2 cellular contexts compared by ENCODE assay signal in genomic region chr2:190881480-190882326, GRCh38.
TF ChIP-seq lines count a peak whose summit lies in the region.

No MANE protein-coding gene starts in this region.

TF ChIP-seq in HEK293, 187 proteins besides CTCF, POLR2A, EP300 and RAD21 (continued from another document and continues in another):
- no peak for TF ChIP-seq ZNF704 (tag by site-specific recombination; IDR thresholded peaks at IDR 0.05)
- TF ChIP-seq ZNF157 (tag by site-specific recombination; IDR thresholded peaks at IDR 0.05), result no peak
- TF ChIP-seq ZNF350 (tag by site-specific recombination; IDR thresholded peaks at IDR 0.05), result no peak
- TF ChIP-seq ZNF391 (tag by site-specific recombination; IDR thresholded peaks at IDR 0.05; ENCODE audit: borderline replicate concordance, low read depth), result no peak
- no peak for TF ChIP-seq ZNF473 (tag by site-specific recombination; IDR thresholded peaks at IDR 0.05)
- no peak for TF ChIP-seq ZNF221 (tag by site-specific recombination; IDR thresholded peaks at IDR 0.05; ENCODE audit: borderline replicate concordance)
- TF ChIP-seq ZNF558 (tag by site-specific recombination; IDR thresholded peaks at IDR 0.05), result no peak
- no peak for TF ChIP-seq KLF10 (tag by site-specific recombination; IDR thresholded peaks at IDR 0.05)
- TF ChIP-seq KLF1 (tag by site-specific recombination; IDR thresholded peaks at IDR 0.05), result 0 out of 2 replicates have a peak, but pooled peaks have one; percentile 8
- TF ChIP-seq ZNF776 (tag by site-specific recombination; IDR thresholded peaks at IDR 0.05; ENCODE audit: borderline replicate concordance), result no peak
- TF ChIP-seq ZNF133 (tag by site-specific recombination; IDR thresholded peaks at IDR 0.05), result no peak
- peak; percentile 98 for TF ChIP-seq SCRT2 (tag by site-specific recombination; IDR thresholded peaks at IDR 0.05)
- peak; percentile 93 for TF ChIP-seq ZFHX2 (tag by site-specific recombination; conservative IDR thresholded peaks at IDR 0.05)
- no peak for TF ChIP-seq ZNF488 (tag by site-specific recombination; IDR thresholded peaks at IDR 0.05)
- no peak; the same call in 1 of the 2 replicates for TF ChIP-seq ZFP69B (tag by site-specific recombination; IDR thresholded peaks at IDR 0.05)
- no peak for TF ChIP-seq ZNF354C (tag by site-specific recombination; IDR thresholded peaks at IDR 0.05; ENCODE audit: borderline replicate concordance, low read depth)
- no peak for TF ChIP-seq ZSCAN18 (tag by site-specific recombination; IDR thresholded peaks at IDR 0.05)
- TF ChIP-seq SCRT1 (tag by site-specific recombination; IDR thresholded peaks at IDR 0.05; ENCODE audit: borderline replicate concordance), result peak; percentile 82
- peak; percentile 24; the same call in 1 of the 2 replicates for TF ChIP-seq TCF7L2 (IDR thresholded peaks at IDR 0.05; ENCODE audit: borderline replicate concordance, low read depth, low read length)
- no peak for TF ChIP-seq OVOL3 (tag by site-specific recombination; IDR thresholded peaks at IDR 0.05)
- TF ChIP-seq KLF7 (tag by site-specific recombination; IDR thresholded peaks at IDR 0.05; ENCODE audit: borderline replicate concordance), result no peak
- TF ChIP-seq ZNF248 (tag by site-specific recombination; IDR thresholded peaks at IDR 0.05), result no peak
- TF ChIP-seq SP3 (tag by site-specific recombination; IDR thresholded peaks at IDR 0.05), result no peak
- no peak for TF ChIP-seq ZBTB10 (tag by site-specific recombination; IDR thresholded peaks at IDR 0.05)
- TF ChIP-seq ZNF449 (tag by site-specific recombination; IDR thresholded peaks at IDR 0.05), result peak; percentile 86
- TF ChIP-seq ZNF174 (tag by site-specific recombination; IDR thresholded peaks at IDR 0.05), result no peak
- TF ChIP-seq ZNF629 (tag by site-specific recombination; IDR thresholded peaks at IDR 0.05), result peak; percentile 99
- peak; percentile 15; the same call in 1 of the 2 replicates for TF ChIP-seq ZBTB48 (tag by site-specific recombination; IDR thresholded peaks at IDR 0.05)

TF ChIP-seq in SK-N-SH, 30 proteins besides CTCF, POLR2A, EP300 and RAD21 (continued from another document):
- 0 out of 2 replicates have a peak, but pooled peaks have one; percentile 19 for TF ChIP-seq GABPA (IDR thresholded peaks at IDR 0.05; ENCODE audit: low read depth)
- TF ChIP-seq FOXM1 (IDR thresholded peaks at IDR 0.05; ENCODE audit: low read depth), result no peak
- TF ChIP-seq PBX3 (IDR thresholded peaks at IDR 0.05), result peak; percentile 17; the same call in 1 of the 2 replicates
- TF ChIP-seq ELF1 (IDR thresholded peaks at IDR 0.05), result no peak
- peak; percentile 98 for TF ChIP-seq MXI1 (IDR thresholded peaks at IDR 0.05; ENCODE audit: low read depth, low read length)
- peak; percentile 33 for TF ChIP-seq POLR2AphosphoS5 (IDR thresholded peaks at IDR 0.05; ENCODE audit: low read depth, low read length)
- peak; percentile 41; the same call in 1 of the 2 replicates for TF ChIP-seq USF2 (IDR thresholded peaks at IDR 0.05; ENCODE audit: borderline replicate concordance, low read depth, low read length)
- TF ChIP-seq TEAD4 (IDR thresholded peaks at IDR 0.05; ENCODE audit: borderline replicate concordance, insufficient read depth), result no peak
- peak; percentile 93 for TF ChIP-seq SIN3A (IDR thresholded peaks at IDR 0.05; ENCODE audit: borderline replicate concordance, low read depth, low read length)
- TF ChIP-seq TAF1 (IDR thresholded peaks at IDR 0.05; ENCODE audit: borderline replicate concordance, low read depth, low read length), result 0 out of 2 replicates have a peak, but pooled peaks have one; percentile 32
- TF ChIP-seq RXRA (IDR thresholded peaks at IDR 0.05; ENCODE audit: borderline replicate concordance, low read depth), result no peak
- no peak for TF ChIP-seq RFX5 (IDR thresholded peaks at IDR 0.05; ENCODE audit: low read length)
- TF ChIP-seq FOSL2 (IDR thresholded peaks at IDR 0.05; ENCODE audit: borderline replicate concordance, low read depth), result peak; percentile 68
- TF ChIP-seq USF1 (IDR thresholded peaks at IDR 0.05; ENCODE audit: borderline replicate concordance, low read depth), result peak; percentile 66; the same call in 1 of the 2 replicates
- TF ChIP-seq REST (IDR thresholded peaks at IDR 0.05; ENCODE audit: low read depth, low read length), result no peak
